Comparison of ENCODE assay signal across 29 cellular contexts in the genomic region with DNA sequence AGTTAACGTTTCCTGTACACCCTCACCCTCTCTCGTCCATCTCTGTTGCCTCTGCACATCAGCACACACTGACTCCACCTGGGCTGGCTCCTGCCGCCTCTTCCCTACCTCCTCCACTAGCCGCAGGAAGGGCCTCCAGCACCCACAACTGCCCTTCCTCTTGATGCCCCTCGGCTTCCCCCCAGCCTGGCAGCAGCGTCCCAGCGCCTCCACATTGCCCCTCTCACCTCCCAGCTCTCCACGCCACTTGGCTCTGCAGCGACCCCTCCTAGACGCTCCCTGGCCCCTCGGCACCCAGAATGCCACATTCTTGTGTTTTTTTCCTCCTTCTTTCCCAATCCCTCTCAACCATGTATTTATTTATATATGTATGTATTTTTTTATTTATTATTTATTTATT.
"Had no signal": no experiment of that assay in that cellular context is flagged by ENCODE, and none has a peak within 500 bp of the region (broad histone marks: within the 10 kb centered on the region; RNA-seq: fewer than 3 reads in every experiment).

No MANE protein-coding gene starts in this region.

- H3K27me3 Mint-ChIP-seq: activated B cell treated with CpG ODN at 0.5 μM for 24 hours; activated CD8-positive, alpha-beta T cell treated with anti-CD3 and anti-CD28 coated beads for 36 hours; activated naive CD8-positive, alpha-beta T cell treated with anti-CD3 and anti-CD28 coated beads for 36 hours; activated naive CD8-positive, alpha-beta T cell treated with anti-CD3 and anti-CD28 coated beads, Interleukin-2, amount 50 U/mL, for 24 hours had no signal

- H3K27me3 ChIP-seq: adrenal gland, body of pancreas, colonic mucosa had no signal

- H3K36me3 Mint-ChIP-seq: activated naive CD4-positive, alpha-beta T cell treated with anti-CD3 and anti-CD28 coated beads, Interleukin-2, amount 50 U/mL, for 24 hours; activated naive CD8-positive, alpha-beta T cell treated with anti-CD3 and anti-CD28 coated beads for 36 hours had no signal

- H3K27ac Mint-ChIP-seq: activated B cell treated with CpG ODN at 0.5 μM for 24 hours; activated CD8-positive, alpha-beta T cell treated with anti-CD3 and anti-CD28 coated beads for 36 hours; activated naive CD4-positive, alpha-beta T cell treated with anti-CD3 and anti-CD28 coated beads for 36 hours; activated naive CD4-positive, alpha-beta T cell treated with anti-CD3 and anti-CD28 coated beads, Interleukin-2, amount 50 U/mL, for 24 hours; activated naive CD8-positive, alpha-beta T cell treated with anti-CD3 and anti-CD28 coated beads for 36 hours; activated naive CD8-positive, alpha-beta T cell treated with anti-CD3 and anti-CD28 coated beads, Interleukin-2, amount 50 U/mL, for 24 hours; activated T-helper 17 cell treated with anti-CD3 and anti-CD28 coated beads, Interleukin-2, amount 50 U/mL, for 72 hours; T-helper 17 cell; T-helper 2 cell treated with Interferon-gamma antibody and Interleukin-4, amounts not matched to agents 5 μg/mL and 100 μg/mL, for 36 hours had no signal

- DNase-seq: activated B cell treated with CpG ODN at 0.5 μM for 24 hours; activated CD4-positive, alpha-beta T cell treated with anti-CD3 and anti-CD28 coated beads for 48 hours; activated CD4-positive, alpha-beta T cell treated with anti-CD3 and anti-CD28 coated beads, Interleukin-2, amount 50 U/mL, for 1 hour; activated CD4-positive, alpha-beta T cell treated with anti-CD3 and anti-CD28 coated beads, Interleukin-2, amount 50 U/mL, for 48 hours; activated CD8-positive, alpha-beta memory T cell treated with anti-CD3 and anti-CD28 coated beads for 24 hours; activated CD8-positive, alpha-beta T cell treated with anti-CD3 and anti-CD28 coated beads for 36 hours; activated effector memory CD4-positive, alpha-beta T cell treated with Interleukin-2 at 50 U/mL for 16 hours; activated gamma-delta T cell treated with Interleukin-2 at 50 U/mL for 16 hours; activated naive CD4-positive, alpha-beta T cell treated with anti-CD3 and anti-CD28 coated beads for 36 hours; activated naive CD8-positive, alpha-beta T cell treated with anti-CD3 and anti-CD28 coated beads for 36 hours; activated naive CD8-positive, alpha-beta T cell treated with anti-CD3 and anti-CD28 coated beads, Interleukin-2, amount 50 U/mL, for 24 hours; activated T-cell treated with anti-CD3 and anti-CD28 coated beads, Interleukin-2, amount 50 U/mL, for 4 hours; amygdala; body of pancreas; caudate nucleus; colonic mucosa; effector CD8-positive, alpha-beta T cell; foreskin fibroblast; T-helper 1 cell; T-helper 17 cell; T1000 had no signal

- H3K27ac ChIP-seq: adrenal gland, body of pancreas, colonic mucosa had no signal

- H3K4me3 ChIP-seq: adrenal gland, body of pancreas, colonic mucosa had no signal

- H3K4me1 ChIP-seq: adrenal gland, body of pancreas, colonic mucosa had no signal

- H3K4me1 Mint-ChIP-seq: activated B cell treated with CpG ODN at 0.5 μM for 24 hours; activated naive CD4-positive, alpha-beta T cell treated with anti-CD3 and anti-CD28 coated beads, Interleukin-2, amount 50 U/mL, for 24 hours; activated naive CD8-positive, alpha-beta T cell treated with anti-CD3 and anti-CD28 coated beads for 36 hours; activated naive CD8-positive, alpha-beta T cell treated with anti-CD3 and anti-CD28 coated beads, Interleukin-2, amount 50 U/mL, for 24 hours; activated T-helper 17 cell treated with anti-CD3 and anti-CD28 coated beads, Interleukin-2, amount 50 U/mL, for 72 hours; T-helper 17 cell had no signal

- H3K9me3 ChIP-seq: adrenal gland, body of pancreas, colonic mucosa had no signal

- FAIRE-seq: frontal cortex had no signal

- ATAC-seq: activated CD4-positive, CD25-positive, alpha-beta regulatory T cell treated with anti-CD3 and anti-CD28 coated beads, Interleukin-2, amount 50 U/mL, for 24 hours; activated CD8-positive, alpha-beta T cell treated with anti-CD3 and anti-CD28 coated beads for 36 hours; activated naive CD8-positive, alpha-beta T cell treated with anti-CD3 and anti-CD28 coated beads, Interleukin-2, amount 50 U/mL, for 24 hours; activated T-cell treated with anti-CD3 and anti-CD28 coated beads, Interleukin-2, amount 50 U/mL, for 4 hours; activated T-helper 17 cell treated with anti-CD3 and anti-CD28 coated beads, Interleukin-2, amount 50 U/mL, for 72 hours; body of pancreas; esophagus mucosa; T-helper 17 cell had no signal

- H3K9me3 Mint-ChIP-seq: activated B cell treated with CpG ODN at 0.5 μM for 24 hours; activated CD8-positive, alpha-beta T cell treated with anti-CD3 and anti-CD28 coated beads for 36 hours; activated naive CD4-positive, alpha-beta T cell treated with anti-CD3 and anti-CD28 coated beads for 36 hours; activated naive CD4-positive, alpha-beta T cell treated with anti-CD3 and anti-CD28 coated beads, Interleukin-2, amount 50 U/mL, for 24 hours; activated naive CD8-positive, alpha-beta T cell treated with anti-CD3 and anti-CD28 coated beads for 36 hours; activated naive CD8-positive, alpha-beta T cell treated with anti-CD3 and anti-CD28 coated beads, Interleukin-2, amount 50 U/mL, for 24 hours; activated T-cell treated with anti-CD3 and anti-CD28 coated beads, Interleukin-2, amount 50 U/mL, for 4 hours; activated T-helper 17 cell treated with anti-CD3 and anti-CD28 coated beads, Interleukin-2, amount 50 U/mL, for 72 hours; T-helper 2 cell treated with Interferon-gamma antibody and Interleukin-4, amounts not matched to agents 5 μg/mL and 100 μg/mL, for 36 hours had no signal

- H3K4me3 Mint-ChIP-seq: activated B cell treated with CpG ODN at 0.5 μM for 24 hours; activated CD8-positive, alpha-beta T cell treated with anti-CD3 and anti-CD28 coated beads for 36 hours; activated naive CD4-positive, alpha-beta T cell treated with anti-CD3 and anti-CD28 coated beads for 36 hours; activated naive CD4-positive, alpha-beta T cell treated with anti-CD3 and anti-CD28 coated beads, Interleukin-2, amount 50 U/mL, for 24 hours; activated naive CD8-positive, alpha-beta T cell treated with anti-CD3 and anti-CD28 coated beads for 36 hours; activated naive CD8-positive, alpha-beta T cell treated with anti-CD3 and anti-CD28 coated beads, Interleukin-2, amount 50 U/mL, for 24 hours; activated T-cell treated with anti-CD3 and anti-CD28 coated beads, Interleukin-2, amount 50 U/mL, for 4 hours; activated T-helper 17 cell treated with anti-CD3 and anti-CD28 coated beads, Interleukin-2, amount 50 U/mL, for 72 hours; T-helper 17 cell; T-helper 2 cell treated with Interferon-gamma antibody and Interleukin-4, amounts not matched to agents 5 μg/mL and 100 μg/mL, for 36 hours had no signal

- H3K36me3 ChIP-seq: adrenal gland, colonic mucosa, WERI-Rb-1 had no signal
